Comparison of ENCODE assay signal across 12 cellular contexts in the genomic region with DNA sequence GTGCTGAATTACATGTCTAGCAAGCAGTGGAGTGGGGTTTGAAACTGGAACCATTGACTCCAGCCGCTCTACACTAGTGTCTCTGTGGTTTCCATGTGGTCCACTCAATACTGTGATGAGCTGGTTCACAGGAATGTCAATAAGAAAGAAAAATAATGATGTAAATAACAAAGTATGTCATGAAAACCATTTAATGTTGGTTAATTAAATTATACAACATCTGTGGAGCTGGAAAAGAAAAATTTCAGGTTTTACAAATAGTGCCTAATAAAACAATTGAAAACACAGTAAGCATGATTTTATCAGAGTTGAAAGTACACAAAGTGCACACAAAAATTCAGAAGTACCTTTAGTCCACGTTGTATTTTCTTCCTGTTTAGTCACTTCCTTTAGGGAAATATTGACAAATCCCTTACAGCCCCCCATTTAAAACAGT. TPM values are rescaled to one million over a fixed set of nuclear protein-coding genes. Genes with fewer than 3 reads are reported as not detected.
DNase-seq lines count a peak whose midpoint lies in the region.
"Had no signal": no experiment of that assay in that cellular context is flagged by ENCODE, and none has a peak within 500 bp of the region (broad histone marks: within the 10 kb centered on the region; RNA-seq: fewer than 3 reads in every experiment).

No MANE protein-coding gene starts in this region.

- H3K36me3 Mint-ChIP-seq in activated T-helper 2 cell treated with anti-CD3 and anti-CD28 coated beads, Interferon-gamma antibody, Interleukin-2, Interleukin-4, amounts not matched to agents 10 μg/mL and 5 μg/mL and 100 μg/mL, durations not matched to agents 14 hours and 24 hours and 36 hours (ENCODE audit: low read depth) = peaks cover 2% of the 10 kb centered on the region

- H3K4me3 Mint-ChIP-seq in activated T-helper 2 cell treated with anti-CD3 and anti-CD28 coated beads, Interferon-gamma antibody, Interleukin-2, Interleukin-4, amounts not matched to agents 10 μg/mL and 5 μg/mL and 100 μg/mL, durations not matched to agents 14 hours and 24 hours and 36 hours (ENCODE audit: low read depth) = no peak overlapping the region

- DNase-seq in stimulated activated CD4-positive, alpha-beta T cell treated with anti-CD3 and anti-CD28 coated beads, Interleukin-15, amount 100 ng/mL, for 24 hours = peak; percentile 10
- no peak for DNase-seq in stimulated activated CD4-positive, alpha-beta T cell treated with anti-CD3 and anti-CD28 coated beads, Interleukin-4, amount 100 ng/mL, for 4 hours
- no peak for DNase-seq in activated T-helper 2 cell treated with anti-CD3 and anti-CD28 coated beads, Interferon-gamma antibody, Interleukin-2, Interleukin-4, amounts not matched to agents 10 μg/mL and 5 μg/mL and 100 μg/mL, durations not matched to agents 14 hours and 24 hours and 36 hours (ENCODE audit: low spot score)
- DNase-seq in hepatic stellate cell (ENCODE audit: low spot score) (peak; percentile 29), activated gamma-delta T cell treated with Interleukin-2 at 50 U/mL for 16 hours (no peak), NCI-H187 (lab: John Stamatoyannopoulos, UW) (no peak)
- DNase-seq in activated CD4-positive, alpha-beta T cell treated with anti-CD3 and anti-CD28 coated beads for 4 hours = no peak
- DNase-seq in stimulated activated CD4-positive, alpha-beta T cell treated with anti-CD3 and anti-CD28 coated beads, Interleukin-1b, Interleukin-23, amount 100 ng/mL, for 48 hours = no peak
- DNase-seq: C1 segment of cervical spinal cord; left ventricle myocardium inferior; NK-92 treated with Interleukin-12 subunit alpha and Interleukin-12 subunit beta, amount 100 ng/mL, for 24 hours; thyroid gland had no signal

- H3K9me3 Mint-ChIP-seq in activated T-helper 2 cell treated with anti-CD3 and anti-CD28 coated beads, Interferon-gamma antibody, Interleukin-2, Interleukin-4, amounts not matched to agents 10 μg/mL and 5 μg/mL and 100 μg/mL, durations not matched to agents 14 hours and 24 hours and 36 hours = peaks cover 21% of the 10 kb centered on the region

- peak overlapping the region; percentile 8 for H3K27ac Mint-ChIP-seq in activated T-helper 2 cell treated with anti-CD3 and anti-CD28 coated beads, Interferon-gamma antibody, Interleukin-2, Interleukin-4, amounts not matched to agents 10 μg/mL and 5 μg/mL and 100 μg/mL, durations not matched to agents 14 hours and 24 hours and 36 hours

- intact Hi-C loops in activated T-helper 2 cell treated with anti-CD3 and anti-CD28 coated beads, Interferon-gamma antibody, Interleukin-2, Interleukin-4, amounts not matched to agents 10 μg/mL and 5 μg/mL and 100 μg/mL, durations not matched to agents 14 hours and 24 hours and 36 hours (cut with micrococcal nuclease) = no loop called here

- peaks cover 7% of the 10 kb centered on the region for H3K27me3 Mint-ChIP-seq in activated T-helper 2 cell treated with anti-CD3 and anti-CD28 coated beads, Interferon-gamma antibody, Interleukin-2, Interleukin-4, amounts not matched to agents 10 μg/mL and 5 μg/mL and 100 μg/mL, durations not matched to agents 14 hours and 24 hours and 36 hours (ENCODE audit: low read depth)

- H3K4me1 Mint-ChIP-seq in activated T-helper 2 cell treated with anti-CD3 and anti-CD28 coated beads, Interferon-gamma antibody, Interleukin-2, Interleukin-4, amounts not matched to agents 10 μg/mL and 5 μg/mL and 100 μg/mL, durations not matched to agents 14 hours and 24 hours and 36 hours (ENCODE audit: low read depth) = peaks cover 27% of the 10 kb centered on the region

RNA-seq across cellular contexts. Expression of gene NAMPT, which starts 28.7 kb away (rescaled TPM):
- total RNA-seq in activated T-helper 2 cell treated with anti-CD3 and anti-CD28 coated beads, Interferon-gamma antibody, Interleukin-2, Interleukin-4, amounts not matched to agents 10 μg/mL and 5 μg/mL and 100 μg/mL, durations not matched to agents 14 hours and 24 hours and 36 hours = 348 and 379 TPM in 2 replicates

Comparison
In these comparisons a context has a peak if more than half of its experiments do, and no peak if none do; other contexts are left out.
1. DNase-seq: peak in stimulated activated CD4-positive, alpha-beta T cell treated with anti-CD3 and anti-CD28 coated beads, Interleukin-15, amount 100 ng/mL, for 24 hours (single experiment) and hepatic stellate cell (single experiment); none in stimulated activated CD4-positive, alpha-beta T cell treated with anti-CD3 and anti-CD28 coated beads, Interleukin-4, amount 100 ng/mL, for 4 hours (0 of 2), activated T-helper 2 cell treated with anti-CD3 and anti-CD28 coated beads, Interferon-gamma antibody, Interleukin-2, Interleukin-4, amounts not matched to agents 10 μg/mL and 5 μg/mL and 100 μg/mL, durations not matched to agents 14 hours and 24 hours and 36 hours (single experiment), activated gamma-delta T cell treated with Interleukin-2 at 50 U/mL for 16 hours (single experiment), NCI-H187 (0 of 2), activated CD4-positive, alpha-beta T cell treated with anti-CD3 and anti-CD28 coated beads for 4 hours (0 of 2) and stimulated activated CD4-positive, alpha-beta T cell treated with anti-CD3 and anti-CD28 coated beads, Interleukin-1b, Interleukin-23, amount 100 ng/mL, for 48 hours (single experiment).